Comparison of ENCODE assay signal across 8 cellular contexts in genomic region chr16:47461598-47462266, GRCh38. TPM values are rescaled to one million over a fixed set of nuclear protein-coding genes. Genes with fewer than 3 reads are reported as not detected.
A peak's percentile ranks its signal among the peaks of the same experiment; 100 is the strongest.
DNase-seq lines count a peak whose midpoint lies in the region; ATAC-seq lines count a peak whose summit lies in the region.

No MANE protein-coding gene starts in this region.

- DNase-seq in stimulated activated CD4-positive, alpha-beta T cell treated with anti-CD3 and anti-CD28 coated beads, Interleukin-15, amount 100 ng/mL, for 24 hours, result peak; percentile 16
- no peak for DNase-seq in stimulated activated CD4-positive, alpha-beta T cell treated with anti-CD3 and anti-CD28 coated beads, Interleukin-2, amount 100 ng/mL, for 24 hours
- peak; percentile 76 for DNase-seq in RPMI7951 (ENCODE audit: low read depth)
- DNase-seq in cerebellum (ENCODE audit: low spot score), result peak; percentile 19
- peak in 1 of 2 donors; percentile 28 for DNase-seq in left colon
- DNase-seq in activated CD4-positive, CD25-positive, alpha-beta regulatory T cell treated with anti-CD3 and anti-CD28 coated beads, Interleukin-2, amount 50 U/mL, for 72 hours, result no peak

- peaks cover 28% of the 10 kb centered on the region for H3K36me3 Mint-ChIP-seq in stimulated activated naive CD8-positive, alpha-beta T cell treated with anti-CD3 and anti-CD28 coated beads, Interleukin-15, Interleukin-2, amounts not matched to agents 100 ng/mL and 50 ng/mL, for 24 hours (ENCODE audit: low read depth)

- intact Hi-C loops in left colon (cut with DNase I, micrococcal nuclease), result no loop called here

- peak overlapping the region; percentile 93 for H3K4me3 Mint-ChIP-seq in stimulated activated naive CD8-positive, alpha-beta T cell treated with anti-CD3 and anti-CD28 coated beads, Interleukin-15, Interleukin-2, amounts not matched to agents 100 ng/mL and 50 ng/mL, for 24 hours

- peaks cover 73% of the 10 kb centered on the region for H3K4me1 Mint-ChIP-seq in stimulated activated naive CD8-positive, alpha-beta T cell treated with anti-CD3 and anti-CD28 coated beads, Interleukin-15, Interleukin-2, amounts not matched to agents 100 ng/mL and 50 ng/mL, for 24 hours (ENCODE audit: low read depth)

- H3K27ac Mint-ChIP-seq in stimulated activated naive CD8-positive, alpha-beta T cell treated with anti-CD3 and anti-CD28 coated beads, Interleukin-15, Interleukin-2, amounts not matched to agents 100 ng/mL and 50 ng/mL, for 24 hours, result peak overlapping the region; percentile 93

- H3K27me3 Mint-ChIP-seq in stimulated activated naive CD8-positive, alpha-beta T cell treated with anti-CD3 and anti-CD28 coated beads, Interleukin-15, Interleukin-2, amounts not matched to agents 100 ng/mL and 50 ng/mL, for 24 hours, result no peaks in the 10 kb centered on the region

- ATAC-seq in HG03025 (IDR thresholded peaks at IDR 0.05; ENCODE audit: low FRiP score, unreplicated experiment) (peak; percentile 19), left colon (peak; percentile 60)

- H3K9me3 Mint-ChIP-seq in stimulated activated naive CD8-positive, alpha-beta T cell treated with anti-CD3 and anti-CD28 coated beads, Interleukin-15, Interleukin-2, amounts not matched to agents 100 ng/mL and 50 ng/mL, for 24 hours, result no peaks in the 10 kb centered on the region

RNA-seq across cellular contexts. Expression of gene PHKB, which starts 0.6 kb away (rescaled TPM):
- 47.6 and 50.5 TPM in 2 replicates for total RNA-seq in RPMI7951 (2014; rRNA removed; shearing (Covaris generic))
- 187 TPM for total RNA-seq in cerebellum
- 10 to 100 TPM; 90.4 to 91.5 TPM for total RNA-seq in left colon

RNA-seq across cellular contexts. Expression of gene ITFG1, which starts 0.9 kb away (rescaled TPM):
- total RNA-seq in RPMI7951 (2014; rRNA removed; shearing (Covaris generic)), result 90.9 and 124 TPM in 2 replicates
- 123 TPM for total RNA-seq in cerebellum
- 10 to 100 TPM; 71.1 to 77.0 TPM for total RNA-seq in left colon

Comparison
In these comparisons a context has a peak if more than half of its experiments do, and no peak if none do; other contexts are left out.
1. DNase-seq: peak in stimulated activated CD4-positive, alpha-beta T cell treated with anti-CD3 and anti-CD28 coated beads, Interleukin-15, amount 100 ng/mL, for 24 hours (single experiment), RPMI7951 (single experiment) and cerebellum (single experiment); none in stimulated activated CD4-positive, alpha-beta T cell treated with anti-CD3 and anti-CD28 coated beads, Interleukin-2, amount 100 ng/mL, for 24 hours (0 of 2) and activated CD4-positive, CD25-positive, alpha-beta regulatory T cell treated with anti-CD3 and anti-CD28 coated beads, Interleukin-2, amount 50 U/mL, for 72 hours (single experiment).